17 cellular contexts compared by ENCODE assay signal in genomic region chr3:156582784-156583183, GRCh38. TPM values are rescaled to one million over a fixed set of nuclear protein-coding genes. Genes with fewer than 3 reads are reported as not detected.
DNase-seq lines count a peak whose midpoint lies in the region; ATAC-seq and TF ChIP-seq lines count a peak whose summit lies in the region.
"Had no signal": no experiment of that assay in that cellular context is flagged by ENCODE, and none has a peak within 500 bp of the region (broad histone marks: within the 10 kb centered on the region; RNA-seq: fewer than 3 reads in every experiment).

No MANE protein-coding gene starts in this region.

- H3K4me1 Mint-ChIP-seq in dendritic cell treated with granulocyte-macrophage colony-stimulating factor and Interleukin-4, amounts not matched to agents 40 ng/mL and 50 ng/mL, for 4 days (ENCODE audit: low read depth): peaks cover 58% of the 10 kb centered on the region
- peaks cover 0 to 8% (median 2%) of the 10 kb centered on the region in 4 donors for H3K4me1 Mint-ChIP-seq in naive thymus-derived CD8-positive, alpha-beta T cell
- H3K4me1 Mint-ChIP-seq: neural progenitor cell had no signal

- H3K9me3 ChIP-seq in PC-9 (ENCODE audit: insufficient read depth, low read depth): no peaks in the 10 kb centered on the region

- CTCF ChIA-PET in PC-9 (lab: Charles Lee): no interaction called here

- H3K36me3 Mint-ChIP-seq in dendritic cell treated with granulocyte-macrophage colony-stimulating factor and Interleukin-4, amounts not matched to agents 40 ng/mL and 50 ng/mL, for 4 days (ENCODE audit: low read depth): no peaks in the 10 kb centered on the region
- H3K36me3 Mint-ChIP-seq in naive thymus-derived CD8-positive, alpha-beta T cell: no peaks in the 10 kb centered on the region
- H3K36me3 Mint-ChIP-seq: neural progenitor cell, WTC11 had no signal

- H3K27me3 ChIP-seq in PC-9 (ENCODE audit: insufficient read depth, low read depth): no peaks in the 10 kb centered on the region
- H3K27me3 ChIP-seq: neural progenitor cell had no signal

- H3K27ac Mint-ChIP-seq in dendritic cell treated with granulocyte-macrophage colony-stimulating factor and Interleukin-4, amounts not matched to agents 40 ng/mL and 50 ng/mL, for 4 days: peak overlapping the region; percentile 59
- H3K27ac Mint-ChIP-seq in naive thymus-derived CD8-positive, alpha-beta T cell: no peak overlapping the region
- H3K27ac Mint-ChIP-seq: neural progenitor cell, WTC11 had no signal

- no peak overlapping the region for H3K4me3 ChIP-seq in PC-9
- H3K4me3 ChIP-seq: coronary artery, neural progenitor cell had no signal

- no peak for TF ChIP-seq CTCF in PC-9 (conservative IDR thresholded peaks at IDR 0.05)

- H3K9me2 ChIP-seq in PC-9 (ENCODE audit: insufficient read depth): no peaks in the 10 kb centered on the region

- intact Hi-C loops in dendritic cell treated with granulocyte-macrophage colony-stimulating factor and Interleukin-4, amounts not matched to agents 40 ng/mL and 50 ng/mL, for 4 days (cut with micrococcal nuclease): no loop called here
- intact Hi-C loops in PC-9 (cut with micrococcal nuclease; ENCODE audit: unreplicated experiment): no loop called here

- no peak overlapping the region for H3K4me3 Mint-ChIP-seq in dendritic cell treated with granulocyte-macrophage colony-stimulating factor and Interleukin-4, amounts not matched to agents 40 ng/mL and 50 ng/mL, for 4 days
- H3K4me3 Mint-ChIP-seq in naive thymus-derived CD8-positive, alpha-beta T cell: no peak overlapping the region
- H3K4me3 Mint-ChIP-seq: neural progenitor cell, WTC11 had no signal

- H2AFZ ChIP-seq in PC-9: no peak overlapping the region
- H2AFZ ChIP-seq: neural progenitor cell had no signal

- H4K20me1 ChIP-seq in PC-9 (ENCODE audit: insufficient read depth): no peaks in the 10 kb centered on the region

- no peak overlapping the region for H3K27ac ChIP-seq in PC-9
- H3K27ac ChIP-seq: coronary artery, neural progenitor cell had no signal

- BruUV-seq in PC-9 (replicated peaks; lab: Mats Ljungman, UMichigan): no TSS peak

- no peak overlapping the region for H3K4me2 ChIP-seq in PC-9
- H3K4me2 ChIP-seq: neural progenitor cell had no signal

- H3K9me3 Mint-ChIP-seq in dendritic cell treated with granulocyte-macrophage colony-stimulating factor and Interleukin-4, amounts not matched to agents 40 ng/mL and 50 ng/mL, for 4 days: peaks cover 19% of the 10 kb centered on the region
- H3K9me3 Mint-ChIP-seq in naive thymus-derived CD8-positive, alpha-beta T cell: no peaks in the 10 kb centered on the region
- H3K9me3 Mint-ChIP-seq: neural progenitor cell, WTC11 had no signal

- POLR2A ChIA-PET in naive thymus-derived CD8-positive, alpha-beta T cell (lab: Charles Lee): interaction anchor here (0.5 kb wide), 1 partner anchor 703 kb away, joined by 4 read pairs; no protein-coding TSS in a partner anchor
- POLR2A ChIA-PET in PC-9 (lab: Charles Lee; ENCODE audit: unreplicated experiment): no interaction called here

- H3F3A ChIP-seq in PC-9 (ENCODE audit: insufficient read depth, low read depth): no peaks in the 10 kb centered on the region

- H3K36me3 ChIP-seq in PC-9 (ENCODE audit: low read depth): no peaks in the 10 kb centered on the region
- H3K36me3 ChIP-seq: neural progenitor cell had no signal

- no peaks in the 10 kb centered on the region for H3K79me2 ChIP-seq in PC-9 (ENCODE audit: low read depth)

- H3K27me3 Mint-ChIP-seq in dendritic cell treated with granulocyte-macrophage colony-stimulating factor and Interleukin-4, amounts not matched to agents 40 ng/mL and 50 ng/mL, for 4 days: no peaks in the 10 kb centered on the region
- peaks cover 0 to 10% (median 3%) of the 10 kb centered on the region in 5 donors for H3K27me3 Mint-ChIP-seq in naive thymus-derived CD8-positive, alpha-beta T cell

- DNase-seq in NCI-H446 treated with DMSO at 0.1 percent for 48 hours (lab: John Stamatoyannopoulos, UW) (no peak), SW 1271 (lab: John Stamatoyannopoulos, UW) (no peak), PC-9 (no peak)
- no peak for DNase-seq in naive thymus-derived CD8-positive, alpha-beta T cell
- DNase-seq: activated CD8-positive, alpha-beta memory T cell treated with anti-CD3 and anti-CD28 coated beads, Interleukin-2, amount 50 U/mL, for 4 hours; DMS79 treated with DMSO at 0.1 percent for 48 hours; IMR-90; NCI-H345; stimulated activated naive CD4-positive, alpha-beta T cell treated with Interleukin-2 at 50 U/mL for 16 hours had no signal

- H3K4me1 ChIP-seq in PC-9 (replicated peaks; ENCODE audit: insufficient read depth): no peaks in the 10 kb centered on the region
- H3K4me1 ChIP-seq: neural progenitor cell had no signal

- ATAC-seq in GM18858 (IDR thresholded peaks at IDR 0.05; ENCODE audit: unreplicated experiment): peak; percentile 48
- ATAC-seq in GM21390 (IDR thresholded peaks at IDR 0.05; ENCODE audit: unreplicated experiment): peak; percentile 73
- peak; percentile 75 for ATAC-seq in HG03095 (IDR thresholded peaks at IDR 0.05; ENCODE audit: unreplicated experiment)
- ATAC-seq in naive thymus-derived CD8-positive, alpha-beta T cell: no peak
- ATAC-seq: sciatic nerve, WTC11 had no signal

RNA-seq across cellular contexts. Expression of gene SSR3, which starts 27.9 kb away (rescaled TPM):
- 10 to 100 TPM; 68.5 to 68.7 TPM for total RNA-seq in naive thymus-derived CD8-positive, alpha-beta T cell
- 10 to 100 TPM; 81.7 to 93.9 (median 86.3) TPM for polyA plus RNA-seq in naive thymus-derived CD8-positive, alpha-beta T cell
- 117 and 152 TPM in 2 replicates for total RNA-seq in PC-9 (2021)

Comparison
In these comparisons a context has a peak if more than half of its experiments do, and no peak if none do; other contexts are left out.
1. ATAC-seq: peak in GM18858 (single experiment), GM21390 (single experiment) and HG03095 (single experiment); none in naive thymus-derived CD8-positive, alpha-beta T cell (0 of 2).